In genomic region chr5:149024477-149024876, GRCh38 we compare ENCODE assay signal across 1 cellular context.
TF ChIP-seq lines count a peak whose summit lies in the region.

No MANE protein-coding gene starts in this region.

TF ChIP-seq in WTC11, 78 proteins besides CTCF, POLR2A, EP300 and RAD21 (continued from another document):
- TF ChIP-seq E2F5 (CRISPR knock-in tag; IDR thresholded peaks at IDR 0.05), result no peak
